Comparison of ENCODE assay signal across 21 cellular contexts in the genomic region with DNA sequence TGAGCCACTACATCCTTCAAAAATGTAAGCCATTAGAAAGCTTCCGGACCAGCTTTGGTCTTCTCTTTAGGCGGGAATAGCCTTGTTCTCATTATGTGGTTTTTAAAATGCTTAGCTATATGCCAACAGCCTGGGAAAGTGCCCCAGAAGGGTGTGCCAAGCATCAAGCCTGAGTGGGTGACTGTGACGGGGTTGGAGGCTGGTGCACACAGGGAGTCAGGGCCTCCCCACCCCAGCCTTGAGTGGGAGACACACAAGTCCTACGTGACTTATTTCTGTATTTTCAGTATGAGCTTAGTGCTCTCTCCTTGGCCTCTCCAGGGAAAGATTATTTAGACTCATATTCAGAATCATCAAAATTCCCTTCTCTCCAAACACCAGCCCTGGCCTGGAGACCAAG. TPM values are rescaled to one million over a fixed set of nuclear protein-coding genes. Genes with fewer than 3 reads are reported as not detected.
DNase-seq lines count a peak whose midpoint lies in the region; ATAC-seq and TF ChIP-seq lines count a peak whose summit lies in the region.
"Had no signal": no experiment of that assay in that cellular context is flagged by ENCODE, and none has a peak within 500 bp of the region (broad histone marks: within the 10 kb centered on the region; RNA-seq: fewer than 3 reads in every experiment).

No MANE protein-coding gene starts in this region.

- CTCF ChIA-PET in activated naive CD4-positive, alpha-beta T cell treated with anti-CD3 and anti-CD28 coated beads for 36 hours (lab: Charles Lee) = no interaction called here
- CTCF ChIA-PET in activated CD4-positive, alpha-beta memory T cell treated with anti-CD3 and anti-CD28 coated beads for 36 hours (lab: Charles Lee) = interaction anchor here (0.7 to 3.6 kb wide), 4 partner anchors 10 to 114 kb away, joined by 3 to 19 read pairs (median 4); a partner anchor contains a TSS

- POLR2A ChIA-PET in activated CD4-positive, alpha-beta memory T cell treated with anti-CD3 and anti-CD28 coated beads for 36 hours (lab: Charles Lee) = interaction anchor here (0.9 to 3.6 kb wide), 5 partner anchors 9 to 227 kb away, joined by 3 to 27 read pairs (median 5); a partner anchor contains a TSS

- H3K27me3 Mint-ChIP-seq in activated naive CD4-positive, alpha-beta T cell treated with anti-CD3 and anti-CD28 coated beads for 36 hours (ENCODE audit: low read depth) = no peaks in the 10 kb centered on the region
- no peaks in the 10 kb centered on the region for H3K27me3 Mint-ChIP-seq in activated CD4-positive, alpha-beta memory T cell treated with anti-CD3 and anti-CD28 coated beads for 36 hours

- no peak overlapping the region for H3K4me3 Mint-ChIP-seq in activated naive CD4-positive, alpha-beta T cell treated with anti-CD3 and anti-CD28 coated beads for 36 hours
- H3K4me3 Mint-ChIP-seq in activated CD4-positive, alpha-beta memory T cell treated with anti-CD3 and anti-CD28 coated beads for 36 hours = peak overlapping the region; percentile 38
- H3K4me3 Mint-ChIP-seq: dendritic cell treated with granulocyte-macrophage colony-stimulating factor and Interleukin-4, amounts not matched to agents 40 ng/mL and 50 ng/mL, for 4 days; WTC11 had no signal

- in situ Hi-C loops in HAP-1 (cut with MboI; ENCODE audit: low sequenced_read_pairs) = no loop called here

- peaks cover 76% of the 10 kb centered on the region for H3K36me3 ChIP-seq in effector memory CD4-positive, alpha-beta T cell (ENCODE audit: control insufficient read depth, insufficient read depth, low read length)
- H3K36me3 ChIP-seq in HAP-1 (replicated peaks) (no peaks in the 10 kb centered on the region), MG63 (no peaks in the 10 kb centered on the region)

- H3K4me1 ChIP-seq in effector memory CD4-positive, alpha-beta T cell (ENCODE audit: control insufficient read depth, insufficient read depth, low read length, poor library complexity, severe bottlenecking) = peaks cover 69% of the 10 kb centered on the region
- no peaks in the 10 kb centered on the region for H3K4me1 ChIP-seq in HAP-1

- peak; percentile 58 for DNase-seq in activated naive CD4-positive, alpha-beta T cell treated with anti-CD3 and anti-CD28 coated beads for 36 hours
- DNase-seq in activated naive CD4-positive, alpha-beta T cell (lab: John Stamatoyannopoulos, UW) = no peak
- peak; percentile 80 for DNase-seq in activated CD4-positive, alpha-beta memory T cell treated with anti-CD3 and anti-CD28 coated beads for 36 hours
- DNase-seq in effector memory CD4-positive, alpha-beta T cell = no peak
- DNase-seq in stimulated activated naive CD8-positive, alpha-beta T cell treated with anti-CD3 and anti-CD28 coated beads, Interleukin-15, Interleukin-2, amounts not matched to agents 100 U/mL and 50 U/mL, for 24 hours = peak; percentile 64
- DNase-seq in omental fat pad (ENCODE audit: low spot score) = no peak
- DNase-seq in HAP-1 (ENCODE audit: low spot score in 2 of 2) = no peak
- no peak for DNase-seq in MG63
- DNase-seq: erythroblast, GF-D8, HCEC 1CT, Karpas-422, NCI-H2171, NCI-H82, posterior cingulate gyrus, SW 1271 had no signal

- H3K4me3 ChIP-seq in effector memory CD4-positive, alpha-beta T cell (ENCODE audit: insufficient read depth, low read depth, low read length, poor library complexity, severe bottlenecking) = no peak overlapping the region
- no peak overlapping the region for H3K4me3 ChIP-seq in HAP-1
- no peak overlapping the region for H3K4me3 ChIP-seq in MG63
- H3K4me3 ChIP-seq: smooth muscle cell had no signal

- H3K27ac Mint-ChIP-seq in activated naive CD4-positive, alpha-beta T cell treated with anti-CD3 and anti-CD28 coated beads for 36 hours = peak overlapping the region; percentile 94
- peak overlapping the region; percentile 96 for H3K27ac Mint-ChIP-seq in activated CD4-positive, alpha-beta memory T cell treated with anti-CD3 and anti-CD28 coated beads for 36 hours
- H3K27ac Mint-ChIP-seq: dendritic cell treated with granulocyte-macrophage colony-stimulating factor and Interleukin-4, amounts not matched to agents 40 ng/mL and 50 ng/mL, for 4 days; WTC11 had no signal

- H3K36me3 Mint-ChIP-seq in activated naive CD4-positive, alpha-beta T cell treated with anti-CD3 and anti-CD28 coated beads for 36 hours (ENCODE audit: low read depth) = peaks cover 48% of the 10 kb centered on the region
- H3K36me3 Mint-ChIP-seq in activated CD4-positive, alpha-beta memory T cell treated with anti-CD3 and anti-CD28 coated beads for 36 hours = peaks cover 53% of the 10 kb centered on the region
- H3K36me3 Mint-ChIP-seq: WTC11 had no signal

- H3K9me3 ChIP-seq in effector memory CD4-positive, alpha-beta T cell (ENCODE audit: control insufficient read depth, low read length) = no peaks in the 10 kb centered on the region
- no peaks in the 10 kb centered on the region for H3K9me3 ChIP-seq in HAP-1
- no peaks in the 10 kb centered on the region for H3K9me3 ChIP-seq in MG63

- intact Hi-C loops in activated naive CD4-positive, alpha-beta T cell treated with anti-CD3 and anti-CD28 coated beads for 36 hours (cut with micrococcal nuclease) = no loop called here
- intact Hi-C loops in activated CD4-positive, alpha-beta memory T cell treated with anti-CD3 and anti-CD28 coated beads for 36 hours (cut with micrococcal nuclease) = no loop called here

- no peaks in the 10 kb centered on the region for H3K27me3 ChIP-seq in effector memory CD4-positive, alpha-beta T cell (replicated peaks; ENCODE audit: control insufficient read depth, insufficient read depth, low read length, poor library complexity, severe bottlenecking)
- peaks cover 2% of the 10 kb centered on the region; the same call in 1 of the 2 replicates for H3K27me3 ChIP-seq in HAP-1 (ENCODE audit: low read depth)
- no peaks in the 10 kb centered on the region for H3K27me3 ChIP-seq in MG63

- peaks cover 66% of the 10 kb centered on the region for H3K4me1 Mint-ChIP-seq in activated naive CD4-positive, alpha-beta T cell treated with anti-CD3 and anti-CD28 coated beads for 36 hours (ENCODE audit: low read depth)
- H3K4me1 Mint-ChIP-seq in activated CD4-positive, alpha-beta memory T cell treated with anti-CD3 and anti-CD28 coated beads for 36 hours (ENCODE audit: low read depth) = peaks cover 44% of the 10 kb centered on the region

- peak; percentile 7 for ATAC-seq in stimulated activated naive CD8-positive, alpha-beta T cell treated with anti-CD3 and anti-CD28 coated beads, Interleukin-15, Interleukin-2, amounts not matched to agents 100 U/mL and 50 U/mL, for 24 hours
- ATAC-seq in omental fat pad (ENCODE audit: low FRiP score) = no peak
- ATAC-seq: WTC11 had no signal

- no peak for TF ChIP-seq CTCF in omental fat pad (IDR thresholded peaks at IDR 0.05)

- peak overlapping the region; percentile 92 for H3K27ac ChIP-seq in effector memory CD4-positive, alpha-beta T cell (ENCODE audit: insufficient read depth, low read length, poor library complexity, severe bottlenecking)

- H3K9me3 Mint-ChIP-seq in activated naive CD4-positive, alpha-beta T cell treated with anti-CD3 and anti-CD28 coated beads for 36 hours = peaks cover 3% of the 10 kb centered on the region
- no peaks in the 10 kb centered on the region for H3K9me3 Mint-ChIP-seq in activated CD4-positive, alpha-beta memory T cell treated with anti-CD3 and anti-CD28 coated beads for 36 hours
- H3K9me3 Mint-ChIP-seq: dendritic cell treated with granulocyte-macrophage colony-stimulating factor and Interleukin-4, amounts not matched to agents 40 ng/mL and 50 ng/mL, for 4 days; WTC11 had no signal

RNA-seq across cellular contexts. Expression of a gene that starts 9.8 kb away (rescaled TPM):
- 10 to 100 TPM; 13.5 to 14.9 TPM for total RNA-seq in activated naive CD4-positive, alpha-beta T cell treated with anti-CD3 and anti-CD28 coated beads for 36 hours
- total RNA-seq in activated CD4-positive, alpha-beta memory T cell treated with anti-CD3 and anti-CD28 coated beads for 36 hours = 10 to 100 TPM; 27.2 to 29.4 TPM
- under 1 TPM in 3 of 4 donors, not detected in 1; 0.31 to 0.96 (median 0.79) TPM for total RNA-seq in omental fat pad
- not detected in 2 replicates for total RNA-seq in MG63 (2014; rRNA removed; shearing (Covaris generic); ENCODE audit: low replicate concordance)
- total RNA-seq: myocyte, smooth muscle cell, WTC11 had no signal

RNA-seq across cellular contexts. Expression of a gene that starts 17.6 kb away (rescaled TPM):
- 10 to 100 TPM; 10.9 to 11.5 TPM for total RNA-seq in activated naive CD4-positive, alpha-beta T cell treated with anti-CD3 and anti-CD28 coated beads for 36 hours
- 10 to 100 TPM; 47.6 to 49.8 TPM for total RNA-seq in activated CD4-positive, alpha-beta memory T cell treated with anti-CD3 and anti-CD28 coated beads for 36 hours
- total RNA-seq in omental fat pad = 1 to 10 TPM in 3 of 4 donors, under 1 TPM in 1; 0.32 to 8.7 (median 5.9) TPM
- not detected in 2 replicates for total RNA-seq in MG63 (2014; rRNA removed; shearing (Covaris generic); ENCODE audit: low replicate concordance)
- total RNA-seq: myocyte, smooth muscle cell had no signal

RNA-seq across cellular contexts. Expression of a gene that starts 47.2 kb away (rescaled TPM):
- not detected for total RNA-seq in activated naive CD4-positive, alpha-beta T cell treated with anti-CD3 and anti-CD28 coated beads for 36 hours
- total RNA-seq in activated CD4-positive, alpha-beta memory T cell treated with anti-CD3 and anti-CD28 coated beads for 36 hours = not detected
- not detected for total RNA-seq in omental fat pad
- not detected in 2 replicates for total RNA-seq in MG63 (2014; rRNA removed; shearing (Covaris generic); ENCODE audit: low replicate concordance)
- total RNA-seq: lower leg skin, myocyte had no signal

Comparison
In these comparisons a context has a peak if more than half of its experiments do, and no peak if none do; other contexts are left out.
1. DNase-seq: peak in activated naive CD4-positive, alpha-beta T cell treated with anti-CD3 and anti-CD28 coated beads for 36 hours (single experiment), activated CD4-positive, alpha-beta memory T cell treated with anti-CD3 and anti-CD28 coated beads for 36 hours (single experiment) and stimulated activated naive CD8-positive, alpha-beta T cell treated with anti-CD3 and anti-CD28 coated beads, Interleukin-15, Interleukin-2, amounts not matched to agents 100 U/mL and 50 U/mL, for 24 hours (single experiment); none in activated naive CD4-positive, alpha-beta T cell (0 of 4), effector memory CD4-positive, alpha-beta T cell (0 of 3), omental fat pad (single experiment), HAP-1 (0 of 2) and MG63 (single experiment).
2. RNA of a gene that starts 9.8 kb away (total RNA-seq): 27.2 to 29.4 TPM in activated CD4-positive, alpha-beta memory T cell treated with anti-CD3 and anti-CD28 coated beads for 36 hours and 13.5 to 14.9 TPM in activated naive CD4-positive, alpha-beta T cell treated with anti-CD3 and anti-CD28 coated beads for 36 hours; 0.31 to 0.96 TPM in omental fat pad and not detected in MG63; every median in the first group is over 4 times any median in the second.